34 cellular contexts compared by ENCODE assay signal in the genomic region with DNA sequence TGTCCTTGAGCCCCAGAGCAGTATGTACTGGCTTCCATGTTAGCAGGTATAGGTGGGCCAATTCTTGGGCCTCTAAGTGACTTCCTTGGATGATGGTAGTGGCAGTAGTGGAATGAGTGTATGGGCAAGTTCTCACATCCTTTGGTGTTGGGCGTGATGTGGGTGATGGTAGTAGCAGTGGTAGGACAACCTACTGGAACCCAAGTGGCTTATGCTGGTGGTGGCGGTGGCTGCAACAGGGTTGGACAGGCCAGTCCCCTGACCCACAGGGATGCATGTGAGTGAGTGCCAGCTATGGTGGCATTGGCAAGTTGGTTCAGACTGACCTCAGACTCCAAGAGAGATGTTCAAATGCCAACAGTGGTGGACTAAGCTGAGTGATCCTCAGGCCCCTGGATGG.
"Had no signal": no experiment of that assay in that cellular context is flagged by ENCODE, and none has a peak within 500 bp of the region (broad histone marks: within the 10 kb centered on the region; RNA-seq: fewer than 3 reads in every experiment).

No MANE protein-coding gene starts in this region.

- H3K4me3 ChIP-seq: adrenal gland, ascending aorta, breast epithelium, cardiac muscle cell, coronary artery, dorsolateral prefrontal cortex had no signal

- H3K27ac Mint-ChIP-seq: activated B cell treated with CpG ODN at 0.5 μM for 24 hours; activated CD8-positive, alpha-beta T cell treated with anti-CD3 and anti-CD28 coated beads for 36 hours; activated naive CD4-positive, alpha-beta T cell treated with anti-CD3 and anti-CD28 coated beads for 36 hours; activated naive CD4-positive, alpha-beta T cell treated with anti-CD3 and anti-CD28 coated beads, Interleukin-2, amount 50 U/mL, for 24 hours; activated naive CD8-positive, alpha-beta T cell treated with anti-CD3 and anti-CD28 coated beads for 36 hours; activated naive CD8-positive, alpha-beta T cell treated with anti-CD3 and anti-CD28 coated beads, Interleukin-2, amount 50 U/mL, for 24 hours; activated T-helper 17 cell treated with anti-CD3 and anti-CD28 coated beads, Interleukin-2, amount 50 U/mL, for 72 hours; brain; dendritic cell treated with granulocyte-macrophage colony-stimulating factor and Interleukin-4, amounts not matched to agents 40 ng/mL and 50 ng/mL, for 4 days; endodermal cell; T-helper 17 cell; T-helper 2 cell treated with Interferon-gamma antibody and Interleukin-4, amounts not matched to agents 5 μg/mL and 100 μg/mL, for 36 hours had no signal

- H3K36me3 ChIP-seq: adrenal gland, ascending aorta, breast epithelium, cardiac muscle cell, WERI-Rb-1 had no signal

- H3K4me1 ChIP-seq: adrenal gland, ascending aorta, breast epithelium had no signal

- FAIRE-seq: frontal cortex had no signal

- H3K27me3 Mint-ChIP-seq: activated B cell treated with CpG ODN at 0.5 μM for 24 hours; activated CD8-positive, alpha-beta T cell treated with anti-CD3 and anti-CD28 coated beads for 36 hours; activated naive CD4-positive, alpha-beta T cell treated with anti-CD3 and anti-CD28 coated beads, Interleukin-2, amount 50 U/mL, for 24 hours; activated naive CD8-positive, alpha-beta T cell treated with anti-CD3 and anti-CD28 coated beads for 36 hours; activated naive CD8-positive, alpha-beta T cell treated with anti-CD3 and anti-CD28 coated beads, Interleukin-2, amount 50 U/mL, for 24 hours; activated T-helper 17 cell treated with anti-CD3 and anti-CD28 coated beads, Interleukin-2, amount 50 U/mL, for 72 hours; brain; dendritic cell treated with granulocyte-macrophage colony-stimulating factor and Interleukin-4, amounts not matched to agents 40 ng/mL and 50 ng/mL, for 4 days; T-helper 17 cell had no signal

- H3K4me1 Mint-ChIP-seq: activated B cell treated with CpG ODN at 0.5 μM for 24 hours; activated naive CD4-positive, alpha-beta T cell treated with anti-CD3 and anti-CD28 coated beads, Interleukin-2, amount 50 U/mL, for 24 hours; activated naive CD8-positive, alpha-beta T cell treated with anti-CD3 and anti-CD28 coated beads for 36 hours; activated naive CD8-positive, alpha-beta T cell treated with anti-CD3 and anti-CD28 coated beads, Interleukin-2, amount 50 U/mL, for 24 hours; activated T-helper 17 cell treated with anti-CD3 and anti-CD28 coated beads, Interleukin-2, amount 50 U/mL, for 72 hours; brain; endodermal cell; T-helper 17 cell had no signal

- H3K27me3 ChIP-seq: adrenal gland, ascending aorta, breast epithelium, cardiac muscle cell, dorsolateral prefrontal cortex had no signal

- H3K27ac ChIP-seq: adrenal gland, ascending aorta, breast epithelium, cardiac muscle cell, coronary artery, dorsolateral prefrontal cortex, WERI-Rb-1 had no signal

- H3K4me3 Mint-ChIP-seq: activated B cell treated with CpG ODN at 0.5 μM for 24 hours; activated CD8-positive, alpha-beta T cell treated with anti-CD3 and anti-CD28 coated beads for 36 hours; activated naive CD4-positive, alpha-beta T cell treated with anti-CD3 and anti-CD28 coated beads for 36 hours; activated naive CD4-positive, alpha-beta T cell treated with anti-CD3 and anti-CD28 coated beads, Interleukin-2, amount 50 U/mL, for 24 hours; activated naive CD8-positive, alpha-beta T cell treated with anti-CD3 and anti-CD28 coated beads for 36 hours; activated naive CD8-positive, alpha-beta T cell treated with anti-CD3 and anti-CD28 coated beads, Interleukin-2, amount 50 U/mL, for 24 hours; activated T-cell treated with anti-CD3 and anti-CD28 coated beads, Interleukin-2, amount 50 U/mL, for 4 hours; activated T-helper 17 cell treated with anti-CD3 and anti-CD28 coated beads, Interleukin-2, amount 50 U/mL, for 72 hours; brain; dendritic cell treated with granulocyte-macrophage colony-stimulating factor and Interleukin-4, amounts not matched to agents 40 ng/mL and 50 ng/mL, for 4 days; endodermal cell; T-helper 17 cell; T-helper 2 cell treated with Interferon-gamma antibody and Interleukin-4, amounts not matched to agents 5 μg/mL and 100 μg/mL, for 36 hours had no signal

- H3K9me3 ChIP-seq: adrenal gland had no signal

- H3K9me3 Mint-ChIP-seq: dendritic cell treated with granulocyte-macrophage colony-stimulating factor and Interleukin-4, amounts not matched to agents 40 ng/mL and 50 ng/mL, for 4 days had no signal

- DNase-seq: activated B cell treated with CpG ODN at 0.5 μM for 24 hours; activated CD4-positive, alpha-beta T cell treated with anti-CD3 and anti-CD28 coated beads for 48 hours; activated CD4-positive, alpha-beta T cell treated with anti-CD3 and anti-CD28 coated beads, Interleukin-2, amount 50 U/mL, for 1 hour; activated CD4-positive, alpha-beta T cell treated with anti-CD3 and anti-CD28 coated beads, Interleukin-2, amount 50 U/mL, for 48 hours; activated CD8-positive, alpha-beta memory T cell treated with anti-CD3 and anti-CD28 coated beads for 24 hours; activated CD8-positive, alpha-beta T cell treated with anti-CD3 and anti-CD28 coated beads for 36 hours; activated effector memory CD4-positive, alpha-beta T cell treated with Interleukin-2 at 50 U/mL for 16 hours; activated gamma-delta T cell treated with Interleukin-2 at 50 U/mL for 16 hours; activated naive CD4-positive, alpha-beta T cell treated with anti-CD3 and anti-CD28 coated beads for 36 hours; activated naive CD8-positive, alpha-beta T cell treated with anti-CD3 and anti-CD28 coated beads for 36 hours; activated naive CD8-positive, alpha-beta T cell treated with anti-CD3 and anti-CD28 coated beads, Interleukin-2, amount 50 U/mL, for 24 hours; activated T-cell treated with anti-CD3 and anti-CD28 coated beads, Interleukin-2, amount 50 U/mL, for 4 hours; adrenal gland; amygdala; central memory CD4-positive, alpha-beta T cell; cerebellar nuclear complex; dorsolateral prefrontal cortex; effector memory CD4-positive, alpha-beta T cell; foreskin fibroblast; head of caudate nucleus; T-helper 1 cell; T-helper 17 cell; WERI-Rb-1 had no signal

- H3K36me3 Mint-ChIP-seq: activated naive CD8-positive, alpha-beta T cell treated with anti-CD3 and anti-CD28 coated beads for 36 hours had no signal
